Comparison of ENCODE assay signal across 10 cellular contexts in genomic region chr2:23624378-23624777, GRCh38.
DNase-seq lines count a peak whose midpoint lies in the region; ATAC-seq, FAIRE-seq and TF ChIP-seq lines count a peak whose summit lies in the region.
"Had no signal": no experiment of that assay in that cellular context is flagged by ENCODE, and none has a peak within 500 bp of the region (broad histone marks: within the 10 kb centered on the region; RNA-seq: fewer than 3 reads in every experiment).

No MANE protein-coding gene starts in this region.

- WGBS in liver = 46% methylated on average over 5 of the region's 5 CpGs

- H3K9me3 ChIP-seq in BE2C (peaks cover 3% of the 10 kb centered on the region; the same call in 1 of the 2 replicates), liver (ENCODE audit: control insufficient read depth in 4 of 4, low read length in 3 of 4) (peaks cover 0 to 7% (median 4%) of the 10 kb centered on the region in 4 donors), left lung (peaks cover 0 to 8% of the 10 kb centered on the region in 2 donors)

- no peak overlapping the region for H3K27ac Mint-ChIP-seq in activated CD4-positive, alpha-beta memory T cell treated with anti-CD3 and anti-CD28 coated beads for 36 hours
- H3K27ac Mint-ChIP-seq: stimulated activated effector memory CD8-positive, alpha-beta T cell treated with anti-CD3 and anti-CD28 coated beads, Interleukin-12 subunit alpha, Interleukin-12 subunit beta, amount 100 ng/mL, for 72 hours had no signal

- DNase-seq in BE2C (no peak), H54 (ENCODE audit: insufficient read length, low spot score) (peak; percentile 35), LoVo (ENCODE audit: low spot score) (no peak), NCI-H1048 (lab: John Stamatoyannopoulos, UW) (no peak), left lung (no peak)
- DNase-seq in activated CD4-positive, alpha-beta memory T cell treated with anti-CD3 and anti-CD28 coated beads for 36 hours = peak; percentile 41
- DNase-seq: midbrain had no signal

- FAIRE-seq in H54 (lab: Jason Lieb, UNC) = no peak

- H3K36me3 ChIP-seq in BE2C (no peaks in the 10 kb centered on the region), liver (ENCODE audit: control insufficient read depth in 4 of 4, insufficient read depth in 3 of 4, low read depth in 1 of 4, low read length in 3 of 4) (no peaks in the 10 kb centered on the region), left lung (no peaks in the 10 kb centered on the region)

- POLR2A ChIA-PET in activated CD4-positive, alpha-beta memory T cell treated with anti-CD3 and anti-CD28 coated beads for 36 hours (lab: Charles Lee) = no interaction called here

- H3K4me1 ChIP-seq in BE2C (peaks cover 22% of the 10 kb centered on the region), liver (ENCODE audit: control insufficient read depth in 4 of 4, insufficient read depth in 4 of 4, low read length in 3 of 4) (no peaks in the 10 kb centered on the region), left lung (no peaks in the 10 kb centered on the region)

- ATAC-seq in GM18520 (IDR thresholded peaks at IDR 0.05; ENCODE audit: unreplicated experiment) (no peak), left lung (no peak)
- ATAC-seq: stimulated activated effector memory CD8-positive, alpha-beta T cell treated with anti-CD3 and anti-CD28 coated beads, Interleukin-12 subunit alpha, Interleukin-12 subunit beta, amount 100 ng/mL, for 72 hours had no signal

- CTCF ChIA-PET in activated CD4-positive, alpha-beta memory T cell treated with anti-CD3 and anti-CD28 coated beads for 36 hours (lab: Charles Lee) = interaction anchor here (0.9 to 2.3 kb wide), 6 partner anchors 10 to 460 kb away, joined by 3 to 8 read pairs (median 3); partner anchors contain the start of gene TP53I3

- TF ChIP-seq POLR2A in H54 (IDR thresholded peaks at IDR 0.05; ENCODE audit: low read depth, low read length) = no peak

- no peak overlapping the region for H3K4me3 Mint-ChIP-seq in activated CD4-positive, alpha-beta memory T cell treated with anti-CD3 and anti-CD28 coated beads for 36 hours
- H3K4me3 Mint-ChIP-seq: stimulated activated effector memory CD8-positive, alpha-beta T cell treated with anti-CD3 and anti-CD28 coated beads, Interleukin-12 subunit alpha, Interleukin-12 subunit beta, amount 100 ng/mL, for 72 hours had no signal

- peak; percentile 79 for TF ChIP-seq CTCF in BE2C (IDR thresholded peaks at IDR 0.05; ENCODE audit: low read depth, low read length)
- TF ChIP-seq CTCF in liver (IDR thresholded peaks at IDR 0.05; ENCODE audit: low read depth, low read length, missing input control) = peak; percentile 5
- peak in 1 of 2 donors; percentile 27 for TF ChIP-seq CTCF in left lung (IDR thresholded peaks at IDR 0.05)

- no peak overlapping the region for H3K27ac ChIP-seq in liver (ENCODE audit: low read depth in 1 of 2, low read length in 2 of 2)
- no peak overlapping the region for H3K27ac ChIP-seq in left lung

- H3K4me3 ChIP-seq in BE2C (ENCODE audit: low read depth, low read length) = no peak overlapping the region
- H3K4me3 ChIP-seq in liver (ENCODE audit: low read depth in 1 of 3, low read length in 3 of 3) = no peak overlapping the region
- no peak overlapping the region for H3K4me3 ChIP-seq in left lung

- no peak overlapping the region for H3K9ac ChIP-seq in liver (ENCODE audit: low read depth in 1 of 2, low read length in 2 of 2)

- H3K27me3 ChIP-seq in BE2C = no peaks in the 10 kb centered on the region
- no peaks in the 10 kb centered on the region for H3K27me3 ChIP-seq in liver (ENCODE audit: control insufficient read depth in 4 of 4, insufficient read depth in 4 of 4, low read length in 3 of 4)
- no peaks in the 10 kb centered on the region for H3K27me3 ChIP-seq in left lung

- H3K9me3 Mint-ChIP-seq in activated CD4-positive, alpha-beta memory T cell treated with anti-CD3 and anti-CD28 coated beads for 36 hours = peaks cover 13% of the 10 kb centered on the region

- H3K4me1 Mint-ChIP-seq in activated CD4-positive, alpha-beta memory T cell treated with anti-CD3 and anti-CD28 coated beads for 36 hours (ENCODE audit: low read depth) = no peaks in the 10 kb centered on the region
- H3K4me1 Mint-ChIP-seq: stimulated activated effector memory CD8-positive, alpha-beta T cell treated with anti-CD3 and anti-CD28 coated beads, Interleukin-12 subunit alpha, Interleukin-12 subunit beta, amount 100 ng/mL, for 72 hours had no signal

- H3K36me3 Mint-ChIP-seq in activated CD4-positive, alpha-beta memory T cell treated with anti-CD3 and anti-CD28 coated beads for 36 hours = no peaks in the 10 kb centered on the region
- H3K36me3 Mint-ChIP-seq: stimulated activated effector memory CD8-positive, alpha-beta T cell treated with anti-CD3 and anti-CD28 coated beads, Interleukin-12 subunit alpha, Interleukin-12 subunit beta, amount 100 ng/mL, for 72 hours had no signal

- intact Hi-C loops in activated CD4-positive, alpha-beta memory T cell treated with anti-CD3 and anti-CD28 coated beads for 36 hours (cut with micrococcal nuclease) = no loop called here
- intact Hi-C loops in left lung (cut with DNase I) = no loop called here

- no peaks in the 10 kb centered on the region for H3K27me3 Mint-ChIP-seq in activated CD4-positive, alpha-beta memory T cell treated with anti-CD3 and anti-CD28 coated beads for 36 hours

- no peak for TF ChIP-seq RAD21 in liver (IDR thresholded peaks at IDR 0.05)

TF ChIP-seq in liver, 16 proteins besides CTCF, POLR2A, EP300 and RAD21:
- TF ChIP-seq SP1 (IDR thresholded peaks at IDR 0.05) (no peak), ZBTB33 (IDR thresholded peaks at IDR 0.05) (no peak), REST (IDR thresholded peaks at IDR 0.05) (no peak), FOXA1 (IDR thresholded peaks at IDR 0.05) (no peak), GABPA (IDR thresholded peaks at IDR 0.05 in 1 of 2, conservative IDR thresholded peaks at IDR 0.05 in 1 of 2) (no peak), HNF4G (IDR thresholded peaks at IDR 0.05) (no peak), FOXA2 (IDR thresholded peaks at IDR 0.05) (no peak), MAX (IDR thresholded peaks at IDR 0.05) (no peak), RXRA (IDR thresholded peaks at IDR 0.05) (no peak), TAF1 (conservative IDR thresholded peaks at IDR 0.05) (no peak), NR2F2 (IDR thresholded peaks at IDR 0.05) (no peak)

Comparison
In these comparisons a context has a peak if more than half of its experiments do, and no peak if none do; other contexts are left out.
1. DNase-seq: peak in H54 (single experiment) and activated CD4-positive, alpha-beta memory T cell treated with anti-CD3 and anti-CD28 coated beads for 36 hours (single experiment); none in BE2C (single experiment), LoVo (single experiment), NCI-H1048 (single experiment) and left lung (0 of 2).